ENCODE assay signal across 8 cellular contexts in the genomic region with DNA sequence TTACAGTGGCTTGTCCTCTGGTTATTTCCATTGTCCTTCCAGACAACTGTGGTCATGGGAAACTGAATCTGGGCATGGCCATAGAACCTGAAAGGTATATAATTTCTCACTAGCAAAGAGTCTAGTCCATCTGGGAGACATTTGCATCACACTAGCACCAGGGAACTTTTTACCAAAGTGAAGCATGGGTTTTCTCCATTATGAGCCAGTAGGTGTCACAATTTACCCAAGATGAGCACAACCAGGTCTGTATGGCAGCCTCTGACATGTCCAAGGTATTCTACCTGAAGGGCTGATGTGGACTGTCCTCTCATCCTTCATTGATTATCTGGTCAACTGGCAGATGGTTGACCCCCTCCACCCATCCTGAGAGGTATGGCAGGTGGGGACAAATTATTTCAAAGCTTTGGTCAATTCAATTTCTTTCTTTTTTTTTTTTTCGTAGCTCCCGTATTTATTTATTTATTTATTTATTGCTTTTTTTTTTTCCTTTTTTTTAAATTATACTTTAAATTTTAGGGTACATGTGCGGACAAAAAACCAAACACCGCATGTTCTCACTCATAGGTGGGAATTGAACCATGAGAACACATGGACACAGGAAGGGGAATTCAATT.
DNase-seq lines count a peak whose midpoint lies in the region; ATAC-seq and TF ChIP-seq lines count a peak whose summit lies in the region.

No MANE protein-coding gene starts in this region.

- H3K36me3 ChIP-seq in GM06990 (ENCODE audit: control insufficient read depth, insufficient read depth, low read length) = no peaks in the 10 kb centered on the region
- H3K36me3 ChIP-seq in transverse colon = no peaks in the 10 kb centered on the region

- TF ChIP-seq EP300 in transverse colon (IDR thresholded peaks at IDR 0.05; ENCODE audit: low read depth) = no peak

- no peak overlapping the region for H3K27ac ChIP-seq in transverse colon

- TF ChIP-seq CTCF in GM06990 (IDR thresholded peaks at IDR 0.05; ENCODE audit: insufficient read depth, low read length, poor library complexity, severe bottlenecking) = peak; percentile 46
- peak; percentile 34 for TF ChIP-seq CTCF in fibroblast of mammary gland (conservative IDR thresholded peaks at IDR 0.05; ENCODE audit: control insufficient read depth, insufficient read depth, low read depth, low read length)
- no peak for TF ChIP-seq CTCF in glutamatergic neuron (IDR thresholded peaks at IDR 0.05; ENCODE audit: partially characterized antibody, unreplicated experiment)
- peak in 1 of 5 experiments; percentile 24 for TF ChIP-seq CTCF in transverse colon (IDR thresholded peaks at IDR 0.05)

- no peak overlapping the region for H3K4me3 ChIP-seq in GM06990 (replicated peaks; ENCODE audit: low read depth, low read length)
- H3K4me3 ChIP-seq in fibroblast of mammary gland (ENCODE audit: control insufficient read depth, low read depth, low read length) = no peak overlapping the region
- no peak overlapping the region for H3K4me3 ChIP-seq in transverse colon

- H3K27me3 Mint-ChIP-seq in glutamatergic neuron (ENCODE audit: unreplicated experiment) = peaks cover 2% of the 10 kb centered on the region

- no peak overlapping the region for H3K4me3 Mint-ChIP-seq in glutamatergic neuron (ENCODE audit: unreplicated experiment)

- H3K9me3 Mint-ChIP-seq in glutamatergic neuron (ENCODE audit: unreplicated experiment) = no peaks in the 10 kb centered on the region

- peaks cover 0 to 6% (median 1%) of the 10 kb centered on the region in 4 donors for H3K4me1 ChIP-seq in transverse colon

- no peak for TF ChIP-seq POLR2A in GM18505 (IDR thresholded peaks at IDR 0.05; ENCODE audit: borderline replicate concordance, extremely low read depth, insufficient read depth, insufficient read length)
- no peak for TF ChIP-seq POLR2A in transverse colon (IDR thresholded peaks at IDR 0.05)

- H3K4me1 Mint-ChIP-seq in glutamatergic neuron (ENCODE audit: low read depth, unreplicated experiment) = peaks cover 3% of the 10 kb centered on the region

- peak; percentile 67 for ATAC-seq in HG02610 (IDR thresholded peaks at IDR 0.05; ENCODE audit: unreplicated experiment)
- ATAC-seq in HG03457 (IDR thresholded peaks at IDR 0.05; ENCODE audit: unreplicated experiment) = no peak
- ATAC-seq in GM18505 (IDR thresholded peaks at IDR 0.05; ENCODE audit: unreplicated experiment) = no peak

- in situ Hi-C loops in transverse colon (cut with MboI; ENCODE audit: low pct_ligation_motif_present in 1 of 4, low pct_unique_long_range_greater_than_20kb in 1 of 4, low sequenced_read_pairs in 3 of 4) = no loop called here

- H3K27me3 ChIP-seq in GM06990 (replicated peaks; ENCODE audit: control insufficient read depth, insufficient read depth, low read length) (no peaks in the 10 kb centered on the region), transverse colon (no peaks in the 10 kb centered on the region)

- H3K27ac Mint-ChIP-seq in glutamatergic neuron (ENCODE audit: unreplicated experiment) = no peak overlapping the region

- H3K36me3 Mint-ChIP-seq in glutamatergic neuron (ENCODE audit: unreplicated experiment) = no peaks in the 10 kb centered on the region

- intact Hi-C loops in transverse colon (cut with DNase I; ENCODE audit: low total_unique reads) = no loop called here

- no peaks in the 10 kb centered on the region for H3K9me3 ChIP-seq in transverse colon

- DNase-seq in GM06990 (ENCODE audit: extremely low read depth, insufficient read length) (no peak), NCI-H226 (peak; percentile 52), fibroblast of mammary gland (ENCODE audit: low read depth) (peak; percentile 17), glutamatergic neuron (no peak), transverse colon (no peak)

- 74 to 75% methylated on average over 4 of the region's 4 CpGs for WGBS in transverse colon (ENCODE audit: low coverage in 1 of 2), 2 donors

Comparison
In these comparisons a context has a peak if more than half of its experiments do, and no peak if none do; other contexts are left out.
1. DNase-seq: peak in NCI-H226 (single experiment) and fibroblast of mammary gland (single experiment); none in GM06990 (single experiment), glutamatergic neuron (single experiment) and transverse colon (single experiment).